In genomic region chr2:120736202-120736954, GRCh38 we compare ENCODE assay signal across 8 cellular contexts. TPM values are rescaled to one million over a fixed set of nuclear protein-coding genes. Genes with fewer than 3 reads are reported as not detected.
DNase-seq lines count a peak whose midpoint lies in the region; ATAC-seq, FAIRE-seq and TF ChIP-seq lines count a peak whose summit lies in the region.

No MANE protein-coding gene starts in this region.

- FAIRE-seq in H1 (lab: Jason Lieb, UNC), result no peak

- H3K4me2 ChIP-seq in H1 (ENCODE audit: insufficient read depth in 1 of 2, low read depth in 2 of 2, low read length in 2 of 2) (peak overlapping the region; percentile 91 to 99), neural cell (ENCODE audit: low read length) (peak overlapping the region; percentile 92)

- H3K9me3 ChIP-seq in H1 (ENCODE audit: insufficient read depth in 2 of 2, low read depth in 1 of 2, low read length in 1 of 2) (no peaks in the 10 kb centered on the region), neural cell (ENCODE audit: low read length) (no peaks in the 10 kb centered on the region)

- H3K27ac ChIP-seq in H1 (ENCODE audit: low read depth, low read length) (peak overlapping the region; percentile 79; the same call in 1 of the 2 replicates), neural cell (ENCODE audit: low read length) (no peak overlapping the region)

- H2BK120ac ChIP-seq in H1 (replicated peaks; ENCODE audit: low read depth, low read length), result no peak overlapping the region

- CTCF ChIA-PET in H1 (lab: Charles Lee; ENCODE audit: partially characterized antibody), result interaction anchor here (1.0 to 4.4 kb wide), 23 partner anchors 14 to 333 kb away, joined by 3 to 20 read pairs (median 4); no protein-coding TSS in a partner anchor

- ATAC-seq in GM19324 (IDR thresholded peaks at IDR 0.05; ENCODE audit: low FRiP score, unreplicated experiment), result no peak

- peak overlapping the region; percentile 76 for H3K4ac ChIP-seq in H1 (replicated peaks; ENCODE audit: insufficient read length, low read depth, low read length)

- peaks cover 9% of the 10 kb centered on the region for H3F3A ChIP-seq in neural cell (ENCODE audit: insufficient read depth, low read length, poor library complexity, severe bottlenecking)

- no peak overlapping the region for H3K23ac ChIP-seq in H1 (ENCODE audit: insufficient read length)

- H3K27me3 ChIP-seq in H1 (replicated peaks in 1 of 4; ENCODE audit: control insufficient read depth in 3 of 4, extremely low read depth in 1 of 4, insufficient read depth in 3 of 4, low read length in 3 of 4) (no peaks in the 10 kb centered on the region; a peak in 1 of 7 replicates), neural cell (ENCODE audit: insufficient read depth, low read depth, low read length) (peaks cover 62% of the 10 kb centered on the region)

- peak; percentile 61 for DNase-seq in AG20443 (ENCODE audit: low spot score)
- peak; percentile 26 for DNase-seq in M059J (ENCODE audit: low read depth)
- peak in 1 of 2 experiments; percentile 64 for DNase-seq in H1 (ENCODE audit: low read depth in 1 of 2, low spot score in 2 of 2)
- DNase-seq in NCI-H128 (lab: John Stamatoyannopoulos, UW; ENCODE audit: unreplicated experiment), result no peak
- DNase-seq in mucosa of gallbladder (ENCODE audit: low spot score), result no peak
- no peak for DNase-seq in cerebellar cortex (ENCODE audit: low spot score)

- no peaks in the 10 kb centered on the region; a peak in 1 of 8 replicates for H3K36me3 ChIP-seq in H1 (ENCODE audit: control insufficient read depth in 2 of 4, insufficient read depth in 4 of 4, low read length in 3 of 4)
- no peaks in the 10 kb centered on the region for H3K36me3 ChIP-seq in neural cell (ENCODE audit: insufficient read depth, low read length)

- peaks cover 12 to 25% (median 18%) of the 10 kb centered on the region in 4 experiments for H3K4me1 ChIP-seq in H1 (replicated peaks in 1 of 4; ENCODE audit: control insufficient read depth in 3 of 4, insufficient read depth in 4 of 4, low read length in 3 of 4)

- peak overlapping the region; percentile 94 for H3K18ac ChIP-seq in H1 (ENCODE audit: extremely low read depth, low read length)

- peak overlapping the region; percentile 95 for H2BK5ac ChIP-seq in H1 (ENCODE audit: low read depth, low read length)

- H3K79me2 ChIP-seq in H1 (ENCODE audit: control insufficient read depth in 1 of 2, insufficient read depth in 2 of 2, low read length in 2 of 2), result peaks cover 0 to 39% of the 10 kb centered on the region in 2 experiments; a peak in 2 of 4 replicates
- H3K79me2 ChIP-seq in neural cell (replicated peaks; ENCODE audit: insufficient read depth, low read length), result peaks cover 32% of the 10 kb centered on the region

- H2AFZ ChIP-seq in H1 (ENCODE audit: low read length) (no peak overlapping the region), neural cell (ENCODE audit: low read depth, low read length) (no peak overlapping the region)

- TF ChIP-seq POLR2A in H1 (IDR thresholded peaks at IDR 0.05; ENCODE audit: control extremely low read depth in 1 of 2, low read depth in 2 of 2, low read length in 2 of 2), result no peak; a peak in 1 of 3 replicates

- H4K20me1 ChIP-seq in H1 (replicated peaks in 1 of 2; ENCODE audit: control insufficient read depth in 1 of 2, insufficient read depth in 2 of 2, low read length in 2 of 2), result no peaks in the 10 kb centered on the region
- H4K20me1 ChIP-seq in neural cell (ENCODE audit: insufficient read depth), result no peaks in the 10 kb centered on the region

- H3K14ac ChIP-seq in H1 (ENCODE audit: insufficient read length), result no peak overlapping the region

- H3K9ac ChIP-seq in H1 (replicated peaks in 1 of 4; ENCODE audit: extremely low read depth in 1 of 4, low read depth in 3 of 4, low read length in 3 of 4), result peak overlapping the region; percentile 68 to 78 (median 76)
- H3K9ac ChIP-seq in neural cell (ENCODE audit: low read length), result peak overlapping the region; percentile 29

- no peak for TF ChIP-seq RAD21 in H1 (IDR thresholded peaks at IDR 0.05 in 1 of 2, conservative IDR thresholded peaks at IDR 0.05 in 1 of 2; ENCODE audit: low read depth in 2 of 2, low read length in 2 of 2)
- no peak for TF ChIP-seq RAD21 in neural cell (conservative IDR thresholded peaks at IDR 0.05)

- TF ChIP-seq EP300 in H1 (IDR thresholded peaks at IDR 0.05; ENCODE audit: borderline replicate concordance in 1 of 2, low read depth in 2 of 2, low read length in 2 of 2), result no peak
- no peak for TF ChIP-seq EP300 in neural cell (conservative IDR thresholded peaks at IDR 0.05; ENCODE audit: poor library complexity, severe bottlenecking)

- POLR2A ChIA-PET in H1 (lab: Charles Lee; ENCODE audit: partially characterized antibody), result interaction anchor here (0.7 to 6.6 kb wide), 20 partner anchors 10 to 340 kb away, joined by 3 to 38 read pairs (median 4); no protein-coding TSS in a partner anchor

- H2BK12ac ChIP-seq in H1 (ENCODE audit: low read depth, low read length), result peak overlapping the region; percentile 68; the same call in 1 of the 2 replicates

- H4K91ac ChIP-seq in H1 (replicated peaks; ENCODE audit: insufficient read length, low read length), result peak overlapping the region; percentile 94

- peaks cover 2% of the 10 kb centered on the region; the same call in 1 of the 2 replicates for H3K79me1 ChIP-seq in H1 (ENCODE audit: low read depth, low read length)

- H4K8ac ChIP-seq in H1 (ENCODE audit: extremely low read depth, insufficient read depth, low read length), result peak overlapping the region; percentile 62

- WGBS in H1 (ENCODE audit: extremely low coverage in 1 of 2, insufficient coverage in 1 of 2, insufficient read length in 1 of 2, insufficient replicate concordance in 2 of 2, low coverage in 1 of 2, low lambda C conversion rate in 2 of 2, missing lambda C conversion rate in 1 of 2), 2 experiments, result 3% methylated on average over 25 of the region's 60 CpGs; no CpG with 5 or more reads in 1 of the 2 experiments

- no peak overlapping the region for H2AK5ac ChIP-seq in H1 (ENCODE audit: low read depth, low read length)

- H3K23me2 ChIP-seq in H1 (ENCODE audit: low read depth, low read length), result peaks cover 36% of the 10 kb centered on the region

- no peak overlapping the region for H2BK20ac ChIP-seq in H1 (ENCODE audit: low read length)

- H3K9me2 ChIP-seq in neural cell (ENCODE audit: insufficient read depth, low read length), result no peaks in the 10 kb centered on the region

- peak overlapping the region; percentile 79 for H4K5ac ChIP-seq in H1 (ENCODE audit: insufficient read length, low read depth, low read length)

- no peak for TF ChIP-seq CTCF in H1 (IDR thresholded peaks at IDR 0.05; ENCODE audit: control extremely low read depth in 1 of 3, insufficient read depth in 1 of 3, low read depth in 1 of 3, low read length in 3 of 3)
- TF ChIP-seq CTCF in neural cell (IDR thresholded peaks at IDR 0.05; ENCODE audit: poor library complexity, severe bottlenecking), result no peak

- H3K56ac ChIP-seq in H1 (replicated peaks; ENCODE audit: insufficient read length, low read depth, low read length), result peak overlapping the region; percentile 91

- peak overlapping the region; percentile 72; the same call in 1 of the 2 replicates for H2BK15ac ChIP-seq in H1 (ENCODE audit: low read length)

- peak overlapping the region; percentile 80 to 91 (median 89) for H3K4me3 ChIP-seq in H1 (ENCODE audit: extremely low read depth in 1 of 4, insufficient read depth in 2 of 4, low read depth in 3 of 4, low read length in 4 of 4)
- peak overlapping the region; percentile 77 for H3K4me3 ChIP-seq in neural cell (ENCODE audit: low read length)

TF ChIP-seq in H1, 55 proteins besides CTCF, POLR2A, EP300 and RAD21 (continues in another document):
- TF ChIP-seq HDAC2 (IDR thresholded peaks at IDR 0.05; ENCODE audit: borderline replicate concordance in 1 of 2, low read depth in 2 of 2, low read length in 2 of 2) (no peak), RBBP5 (IDR thresholded peaks at IDR 0.05; ENCODE audit: borderline replicate concordance, low read depth, low read length) (0 out of 2 replicates have a peak, but pooled peaks have one; percentile 62), JUN (IDR thresholded peaks at IDR 0.05; ENCODE audit: low read depth, low read length) (no peak), NANOG (IDR thresholded peaks at IDR 0.05; ENCODE audit: insufficient read depth, low read depth, low read length, poor library complexity, severe bottlenecking) (no peak), KDM1A (IDR thresholded peaks at IDR 0.05; ENCODE audit: borderline replicate concordance, low read length) (no peak), POLR2AphosphoS5 (IDR thresholded peaks at IDR 0.05; ENCODE audit: low read depth, low read length) (peak; percentile 65)

TF ChIP-seq in neural cell, 6 proteins besides CTCF, POLR2A, EP300 and RAD21 (continues in another document):
- no peak for TF ChIP-seq TAF1 (IDR thresholded peaks at IDR 0.05; ENCODE audit: low read depth)

RNA-seq across cellular contexts. Expression of gene GLI2, which starts 0.7 kb away (rescaled TPM):
- 0.76 and 4.3 TPM in 2 replicates for total RNA-seq in M059J (2014; rRNA removed; shearing (Covaris generic))
- 46.9 and 49.8 TPM in 2 replicates for total RNA-seq in H1 (2021; fragmentation: NEBNext Ultra II Directional; extraction: Animal tissue kit (Norgen Biotek cat#: 25700))
- polyA plus RNA-seq in H1 (2011; rRNA removed), result 18.4 and 28.8 TPM in 2 replicates
- 12.7 TPM for polyA plus RNA-seq in H1 (2011; cell fraction: cytosol; rRNA removed)
- polyA plus RNA-seq in H1 (2011; cell fraction: nucleus; rRNA removed), result 59.5 TPM
- 17.6 to 27.8 TPM (median 24.7 TPM) in 4 replicates for polyA plus RNA-seq in H1 (2012, experiment 1 of 2)
- polyA plus RNA-seq in H1 (2012, experiment 2 of 2), result 9.7 TPM
- 17.1 TPM for polyA plus RNA-seq in H1 (2013, experiment 1 of 2)
- polyA plus RNA-seq in H1 (2013, experiment 2 of 2), result 16.9 TPM
- 17.2 and 19.9 TPM in 2 replicates for polyA minus RNA-seq in H1 (2011; rRNA and poly(A)+ RNA removed)
- polyA minus RNA-seq in H1 (2011; cell fraction: cytosol; rRNA and poly(A)+ RNA removed), result 23.0 TPM
- polyA minus RNA-seq in H1 (2011; cell fraction: nucleus; rRNA and poly(A)+ RNA removed), result 42.4 TPM
- polyA plus RNA-seq in neural cell, result 0.14 and 0.48 TPM in 2 replicates
- polyA minus RNA-seq in neural cell, result under 0.01 and 0.46 TPM in 2 replicates
- 9.2 TPM for total RNA-seq in mucosa of gallbladder

Comparison
In these comparisons a context has a peak if more than half of its experiments do, and no peak if none do; other contexts are left out.
1. DNase-seq: peak in AG20443 (single experiment) and M059J (single experiment); none in NCI-H128 (single experiment), mucosa of gallbladder (single experiment) and cerebellar cortex (single experiment).